In genomic region chr1:209749660-209750059, GRCh38 we compare ENCODE assay signal across 14 cellular contexts. TPM values are rescaled to one million over a fixed set of nuclear protein-coding genes. Genes with fewer than 3 reads are reported as not detected.
DNase-seq lines count a peak whose midpoint lies in the region; ATAC-seq lines count a peak whose summit lies in the region.
"Had no signal": no experiment of that assay in that cellular context is flagged by ENCODE, and none has a peak within 500 bp of the region (broad histone marks: within the 10 kb centered on the region; RNA-seq: fewer than 3 reads in every experiment).

No MANE protein-coding gene starts in this region.

- intact Hi-C loops in activated T-helper 2 cell treated with anti-CD3 and anti-CD28 coated beads, Interferon-gamma antibody, Interleukin-2, Interleukin-4, amounts not matched to agents 10 μg/mL and 5 μg/mL and 100 μg/mL, durations not matched to agents 14 hours and 24 hours and 36 hours (cut with micrococcal nuclease), result loop anchor here (5.0 kb wide), 1 partner anchor 97 kb away; the partner anchor contains the start of gene LAMB3

- CTCF ChIA-PET in activated naive CD4-positive, alpha-beta T cell treated with anti-CD3 and anti-CD28 coated beads, Interleukin-2, amount 10 ng/mL, durations not matched to agents 7 days and 5 days (lab: Charles Lee), result interaction anchor here (1.0 to 6.7 kb wide), 15 partner anchors 9 to 181 kb away, joined by 3 to 96 read pairs (median 9); no protein-coding TSS in a partner anchor

- H3K27me3 Mint-ChIP-seq in activated naive CD4-positive, alpha-beta T cell treated with anti-CD3 and anti-CD28 coated beads, Interleukin-2, amount 10 ng/mL, durations not matched to agents 7 days and 5 days, result no peaks in the 10 kb centered on the region
- H3K27me3 Mint-ChIP-seq in activated T-helper 2 cell treated with anti-CD3 and anti-CD28 coated beads, Interferon-gamma antibody, Interleukin-2, Interleukin-4, amounts not matched to agents 10 μg/mL and 5 μg/mL and 100 μg/mL, durations not matched to agents 14 hours and 24 hours and 36 hours (ENCODE audit: low read depth), result no peaks in the 10 kb centered on the region

- H3K9me3 Mint-ChIP-seq in activated naive CD4-positive, alpha-beta T cell treated with anti-CD3 and anti-CD28 coated beads, Interleukin-2, amount 10 ng/mL, durations not matched to agents 7 days and 5 days, result no peaks in the 10 kb centered on the region
- H3K9me3 Mint-ChIP-seq in activated T-helper 2 cell treated with anti-CD3 and anti-CD28 coated beads, Interferon-gamma antibody, Interleukin-2, Interleukin-4, amounts not matched to agents 10 μg/mL and 5 μg/mL and 100 μg/mL, durations not matched to agents 14 hours and 24 hours and 36 hours, result no peaks in the 10 kb centered on the region
- H3K9me3 Mint-ChIP-seq in stimulated activated effector memory CD8-positive, alpha-beta T cell treated with anti-CD3 and anti-CD28 coated beads, Interleukin-12 subunit alpha, Interleukin-12 subunit beta, amount 100 ng/mL, for 72 hours, result no peaks in the 10 kb centered on the region

- H3K36me3 Mint-ChIP-seq in activated naive CD4-positive, alpha-beta T cell treated with anti-CD3 and anti-CD28 coated beads, Interleukin-2, amount 10 ng/mL, durations not matched to agents 7 days and 5 days, result no peaks in the 10 kb centered on the region
- no peaks in the 10 kb centered on the region for H3K36me3 Mint-ChIP-seq in activated T-helper 2 cell treated with anti-CD3 and anti-CD28 coated beads, Interferon-gamma antibody, Interleukin-2, Interleukin-4, amounts not matched to agents 10 μg/mL and 5 μg/mL and 100 μg/mL, durations not matched to agents 14 hours and 24 hours and 36 hours (ENCODE audit: low read depth)
- peaks cover 12% of the 10 kb centered on the region for H3K36me3 Mint-ChIP-seq in stimulated activated effector memory CD8-positive, alpha-beta T cell treated with anti-CD3 and anti-CD28 coated beads, Interleukin-12 subunit alpha, Interleukin-12 subunit beta, amount 100 ng/mL, for 72 hours

- H3K4me3 Mint-ChIP-seq in activated naive CD4-positive, alpha-beta T cell treated with anti-CD3 and anti-CD28 coated beads, Interleukin-2, amount 10 ng/mL, durations not matched to agents 7 days and 5 days, result no peak overlapping the region
- peak overlapping the region; percentile 31 for H3K4me3 Mint-ChIP-seq in activated T-helper 2 cell treated with anti-CD3 and anti-CD28 coated beads, Interferon-gamma antibody, Interleukin-2, Interleukin-4, amounts not matched to agents 10 μg/mL and 5 μg/mL and 100 μg/mL, durations not matched to agents 14 hours and 24 hours and 36 hours (ENCODE audit: low read depth)
- H3K4me3 Mint-ChIP-seq in stimulated activated effector memory CD8-positive, alpha-beta T cell treated with anti-CD3 and anti-CD28 coated beads, Interleukin-12 subunit alpha, Interleukin-12 subunit beta, amount 100 ng/mL, for 72 hours, result peak overlapping the region; percentile 36

- peaks cover 78% of the 10 kb centered on the region for H3K4me1 Mint-ChIP-seq in activated naive CD4-positive, alpha-beta T cell treated with anti-CD3 and anti-CD28 coated beads, Interleukin-2, amount 10 ng/mL, durations not matched to agents 7 days and 5 days
- H3K4me1 Mint-ChIP-seq in activated T-helper 2 cell treated with anti-CD3 and anti-CD28 coated beads, Interferon-gamma antibody, Interleukin-2, Interleukin-4, amounts not matched to agents 10 μg/mL and 5 μg/mL and 100 μg/mL, durations not matched to agents 14 hours and 24 hours and 36 hours (ENCODE audit: low read depth), result peaks cover 72% of the 10 kb centered on the region
- H3K4me1 Mint-ChIP-seq in stimulated activated effector memory CD8-positive, alpha-beta T cell treated with anti-CD3 and anti-CD28 coated beads, Interleukin-12 subunit alpha, Interleukin-12 subunit beta, amount 100 ng/mL, for 72 hours, result peaks cover 65% of the 10 kb centered on the region

- ATAC-seq in stimulated activated effector memory CD8-positive, alpha-beta T cell treated with anti-CD3 and anti-CD28 coated beads, Interleukin-12 subunit alpha, Interleukin-12 subunit beta, amount 100 ng/mL, for 72 hours, result no peak
- no peak for ATAC-seq in HG03439 (IDR thresholded peaks at IDR 0.05; ENCODE audit: unreplicated experiment)
- ATAC-seq: left cardiac atrium, Right ventricle myocardium inferior had no signal

- peak overlapping the region; percentile 81 for H3K27ac Mint-ChIP-seq in activated naive CD4-positive, alpha-beta T cell treated with anti-CD3 and anti-CD28 coated beads, Interleukin-2, amount 10 ng/mL, durations not matched to agents 7 days and 5 days
- H3K27ac Mint-ChIP-seq in activated T-helper 2 cell treated with anti-CD3 and anti-CD28 coated beads, Interferon-gamma antibody, Interleukin-2, Interleukin-4, amounts not matched to agents 10 μg/mL and 5 μg/mL and 100 μg/mL, durations not matched to agents 14 hours and 24 hours and 36 hours, result peak overlapping the region; percentile 79
- peak overlapping the region; percentile 94 for H3K27ac Mint-ChIP-seq in stimulated activated effector memory CD8-positive, alpha-beta T cell treated with anti-CD3 and anti-CD28 coated beads, Interleukin-12 subunit alpha, Interleukin-12 subunit beta, amount 100 ng/mL, for 72 hours

- no peak for DNase-seq in activated naive CD4-positive, alpha-beta T cell treated with anti-CD3 and anti-CD28 coated beads, Interleukin-2, amount 10 ng/mL, durations not matched to agents 7 days and 5 days
- no peak for DNase-seq in activated naive CD4-positive, alpha-beta T cell (lab: John Stamatoyannopoulos, UW)
- DNase-seq in NCI-H524 treated with DMSO at 0.1 percent for 48 hours (lab: John Stamatoyannopoulos, UW) (peak; percentile 61), CD1c-positive myeloid dendritic cell (ENCODE audit: extremely low spot score) (no peak)
- DNase-seq in activated T-helper 2 cell treated with anti-CD3 and anti-CD28 coated beads, Interferon-gamma antibody, Interleukin-2, Interleukin-4, amounts not matched to agents 10 μg/mL and 5 μg/mL and 100 μg/mL, durations not matched to agents 14 hours and 24 hours and 36 hours (ENCODE audit: low spot score), result no peak
- DNase-seq in stimulated activated effector memory CD8-positive, alpha-beta T cell treated with anti-CD3 and anti-CD28 coated beads, Interleukin-12 subunit alpha, Interleukin-12 subunit beta, amount 100 ng/mL, for 72 hours (ENCODE audit: low spot score in 2 of 2), result no peak
- DNase-seq: activated CD8-positive, alpha-beta memory T cell treated with anti-CD3 and anti-CD28 coated beads for 24 hours; activated gamma-delta T cell treated with Interleukin-2 at 50 U/mL for 16 hours; effector memory CD4-positive, alpha-beta T cell; esophagus squamous epithelium; left cardiac atrium; NCI-H187 treated with DMSO at 0.1 percent for 48 hours had no signal

RNA-seq across cellular contexts. Expression of gene TRAF3IP3, which starts 6.2 kb away (rescaled TPM):
- total RNA-seq in activated T-helper 2 cell treated with anti-CD3 and anti-CD28 coated beads, Interferon-gamma antibody, Interleukin-2, Interleukin-4, amounts not matched to agents 10 μg/mL and 5 μg/mL and 100 μg/mL, durations not matched to agents 14 hours and 24 hours and 36 hours, result 386 and 390 TPM in 2 replicates

RNA-seq across cellular contexts. Expression of gene C1orf74, which starts 34.7 kb away (rescaled TPM):
- total RNA-seq in activated T-helper 2 cell treated with anti-CD3 and anti-CD28 coated beads, Interferon-gamma antibody, Interleukin-2, Interleukin-4, amounts not matched to agents 10 μg/mL and 5 μg/mL and 100 μg/mL, durations not matched to agents 14 hours and 24 hours and 36 hours, result 2.8 and 3.0 TPM in 2 replicates

RNA-seq across cellular contexts. Expression of gene HSD11B1, which starts 45.0 kb away (rescaled TPM):
- 8.2 and 8.6 TPM in 2 replicates for total RNA-seq in activated T-helper 2 cell treated with anti-CD3 and anti-CD28 coated beads, Interferon-gamma antibody, Interleukin-2, Interleukin-4, amounts not matched to agents 10 μg/mL and 5 μg/mL and 100 μg/mL, durations not matched to agents 14 hours and 24 hours and 36 hours

RNA-seq across cellular contexts. Expression of gene IRF6, which starts 56.3 kb away (rescaled TPM):
- total RNA-seq in activated T-helper 2 cell treated with anti-CD3 and anti-CD28 coated beads, Interferon-gamma antibody, Interleukin-2, Interleukin-4, amounts not matched to agents 10 μg/mL and 5 μg/mL and 100 μg/mL, durations not matched to agents 14 hours and 24 hours and 36 hours, result 0.25 TPM in 1 of 2 replicates, not detected in the other
